9 cellular contexts compared by ENCODE assay signal in genomic region chr1:23664837-23665795, GRCh38. TPM values are rescaled to one million over a fixed set of nuclear protein-coding genes. Genes with fewer than 3 reads are reported as not detected.
DNase-seq lines count a peak whose midpoint lies in the region; ATAC-seq and TF ChIP-seq lines count a peak whose summit lies in the region.
"Had no signal": no experiment of that assay in that cellular context is flagged by ENCODE, and none has a peak within 500 bp of the region (broad histone marks: within the 10 kb centered on the region; RNA-seq: fewer than 3 reads in every experiment).

No MANE protein-coding gene starts in this region.

- no peak overlapping the region for H4K91ac ChIP-seq in neuronal stem cell (ENCODE audit: low read depth, low read length, poor library complexity)

- CTCF ChIA-PET in activated CD4-positive, alpha-beta T cell treated with anti-CD3 and anti-CD28 coated beads, Interleukin-2, amount 10 ng/mL, durations not matched to agents 7 days and 5 days (lab: Charles Lee): interaction anchor here (0.6 to 1.4 kb wide), 8 partner anchors 10 to 311 kb away, joined by 3 to 6 read pairs (median 3); no protein-coding TSS in a partner anchor

- DNase-seq in NCI-H2081 (lab: John Stamatoyannopoulos, UW) (peak; percentile 42 to 45), NCI-H2081 treated with DMSO at 0.1 percent for 48 hours (lab: John Stamatoyannopoulos, UW) (no peak), kidney tubule cell (ENCODE audit: low spot score) (peak; percentile 25), upper lobe of left lung (no peak), neuronal stem cell (ENCODE audit: low spot score) (no peak)
- peak; percentile 19 for DNase-seq in activated CD4-positive, alpha-beta T cell treated with anti-CD3 and anti-CD28 coated beads, Interleukin-2, amount 10 ng/mL, durations not matched to agents 7 days and 5 days

- H3K4me3 ChIP-seq in upper lobe of left lung (no peak overlapping the region), neuronal stem cell (ENCODE audit: low read length in 2 of 2) (no peak overlapping the region)
- H3K4me3 ChIP-seq: skin epidermis had no signal

- peak; percentile 54 for TF ChIP-seq RAD21 in Ishikawa (IDR thresholded peaks at IDR 0.05; ENCODE audit: low read depth)

- no peak overlapping the region for H3K4ac ChIP-seq in neuronal stem cell (ENCODE audit: low read length)

- no peak overlapping the region for H2BK5ac ChIP-seq in neuronal stem cell (ENCODE audit: low read length)

- no peaks in the 10 kb centered on the region for H3K36me3 Mint-ChIP-seq in activated CD4-positive, alpha-beta T cell treated with anti-CD3 and anti-CD28 coated beads, Interleukin-2, amount 10 ng/mL, durations not matched to agents 7 days and 5 days (ENCODE audit: low read depth)

- H3K27ac ChIP-seq in upper lobe of left lung (no peak overlapping the region), neuronal stem cell (replicated peaks; ENCODE audit: low read length) (no peak overlapping the region)
- H3K27ac ChIP-seq: skin epidermis had no signal

- no peak overlapping the region for H3K18ac ChIP-seq in neuronal stem cell (ENCODE audit: low read length)

- H3K23ac ChIP-seq in neuronal stem cell (ENCODE audit: low read depth, low read length, poor library complexity): no peak overlapping the region

- POLR2A ChIA-PET in activated CD4-positive, alpha-beta T cell treated with anti-CD3 and anti-CD28 coated beads, Interleukin-2, amount 10 ng/mL, durations not matched to agents 7 days and 5 days (lab: Charles Lee): no interaction called here

- no peak overlapping the region for H2BK120ac ChIP-seq in neuronal stem cell (ENCODE audit: low read depth, low read length)

- H3K9me3 Mint-ChIP-seq in activated CD4-positive, alpha-beta T cell treated with anti-CD3 and anti-CD28 coated beads, Interleukin-2, amount 10 ng/mL, durations not matched to agents 7 days and 5 days: no peaks in the 10 kb centered on the region

- H2BK12ac ChIP-seq in neuronal stem cell (ENCODE audit: low read length): no peak overlapping the region

- no peak overlapping the region for H3K4me3 Mint-ChIP-seq in activated CD4-positive, alpha-beta T cell treated with anti-CD3 and anti-CD28 coated beads, Interleukin-2, amount 10 ng/mL, durations not matched to agents 7 days and 5 days

- H3K4me1 ChIP-seq in upper lobe of left lung (no peaks in the 10 kb centered on the region), neuronal stem cell (ENCODE audit: control insufficient read depth in 2 of 2, insufficient read depth in 1 of 2, low read depth in 1 of 2, low read length in 2 of 2) (peaks cover 0 to 2% of the 10 kb centered on the region in 2 donors)

- no peak overlapping the region for H3K4me2 ChIP-seq in neuronal stem cell (ENCODE audit: insufficient read depth, low read length, poor library complexity, severe bottlenecking)

- H3K4me1 Mint-ChIP-seq in activated CD4-positive, alpha-beta T cell treated with anti-CD3 and anti-CD28 coated beads, Interleukin-2, amount 10 ng/mL, durations not matched to agents 7 days and 5 days: peaks cover 8% of the 10 kb centered on the region

- no peak overlapping the region for H3K14ac ChIP-seq in neuronal stem cell (ENCODE audit: low read length)

- no peak overlapping the region for H2AK5ac ChIP-seq in neuronal stem cell (ENCODE audit: low read depth, low read length)

- no peak for TF ChIP-seq POLR2A in upper lobe of left lung (IDR thresholded peaks at IDR 0.05)

- H2BK15ac ChIP-seq in neuronal stem cell (ENCODE audit: low read length): no peak overlapping the region

- WGBS in upper lobe of left lung, 2 donors: 62 to 73% methylated on average over 8 to 11 of the region's 11 CpGs
- no CpG with 5 or more reads among the region's 11 CpGs for WGBS in neuronal stem cell (ENCODE audit: extremely low coverage in 2 of 2, insufficient read length in 2 of 2, insufficient replicate concordance in 1 of 2), 2 donors

- no peaks in the 10 kb centered on the region for H3K27me3 Mint-ChIP-seq in activated CD4-positive, alpha-beta T cell treated with anti-CD3 and anti-CD28 coated beads, Interleukin-2, amount 10 ng/mL, durations not matched to agents 7 days and 5 days

- H4K8ac ChIP-seq in neuronal stem cell (ENCODE audit: low read depth, low read length): no peak overlapping the region

- no peak overlapping the region for H2AFZ ChIP-seq in neuronal stem cell (ENCODE audit: low read length)

- no peak overlapping the region for H3K9ac ChIP-seq in neuronal stem cell (ENCODE audit: low read depth, low read length, poor library complexity)

- H3K79me1 ChIP-seq in neuronal stem cell (ENCODE audit: low read depth, low read length): no peaks in the 10 kb centered on the region

- no peaks in the 10 kb centered on the region for H3K27me3 ChIP-seq in upper lobe of left lung
- H3K27me3 ChIP-seq in neuronal stem cell (ENCODE audit: control insufficient read depth in 3 of 3, insufficient read depth in 3 of 3, low read depth in 1 of 3, low read length in 3 of 3): no peaks in the 10 kb centered on the region

- no peak for TF ChIP-seq EP300 in Ishikawa (IDR thresholded peaks at IDR 0.05; ENCODE audit: borderline replicate concordance)
- TF ChIP-seq EP300 in upper lobe of left lung (IDR thresholded peaks at IDR 0.05): no peak

- H3K36me3 ChIP-seq in upper lobe of left lung (no peaks in the 10 kb centered on the region), neuronal stem cell (replicated peaks in 1 of 2; ENCODE audit: control insufficient read depth in 2 of 2, insufficient read depth in 2 of 2, low read length in 2 of 2) (no peaks in the 10 kb centered on the region)

- H3K27ac Mint-ChIP-seq in activated CD4-positive, alpha-beta T cell treated with anti-CD3 and anti-CD28 coated beads, Interleukin-2, amount 10 ng/mL, durations not matched to agents 7 days and 5 days: no peak overlapping the region

- H3K9me3 ChIP-seq in upper lobe of left lung (no peaks in the 10 kb centered on the region), neuronal stem cell (replicated peaks in 1 of 2; ENCODE audit: control insufficient read depth in 2 of 2, insufficient read depth in 1 of 2, low read depth in 1 of 2, low read length in 2 of 2) (no peaks in the 10 kb centered on the region)

- TF ChIP-seq CTCF in upper lobe of left lung (IDR thresholded peaks at IDR 0.05): no peak

- no peak for ATAC-seq in upper lobe of left lung (ENCODE audit: low FRiP score in 2 of 2)
- no peak for ATAC-seq in GM21825 (IDR thresholded peaks at IDR 0.05; ENCODE audit: unreplicated experiment)

TF ChIP-seq in Ishikawa, 13 proteins besides CTCF, POLR2A, EP300 and RAD21:
- TF ChIP-seq TEAD4 (IDR thresholded peaks at IDR 0.05) (no peak), CREB1 (IDR thresholded peaks at IDR 0.05; ENCODE audit: low read depth) (no peak), TAF1 (IDR thresholded peaks at IDR 0.05; ENCODE audit: low read depth) (no peak), YY1 (IDR thresholded peaks at IDR 0.05; ENCODE audit: low read depth) (no peak), NFIC (IDR thresholded peaks at IDR 0.05) (no peak), ZBTB7A (IDR thresholded peaks at IDR 0.05; ENCODE audit: low read depth) (no peak), TCF12 (IDR thresholded peaks at IDR 0.05; ENCODE audit: low read depth) (no peak), USF1 (IDR thresholded peaks at IDR 0.05) (no peak), EGR1 (IDR thresholded peaks at IDR 0.05) (no peak), CEBPB (IDR thresholded peaks at IDR 0.05) (no peak), FOXM1 (IDR thresholded peaks at IDR 0.05; ENCODE audit: borderline replicate concordance, low read depth) (no peak), REST (IDR thresholded peaks at IDR 0.05; ENCODE audit: low read depth) (no peak)
- TF ChIP-seq, protein P1, sequence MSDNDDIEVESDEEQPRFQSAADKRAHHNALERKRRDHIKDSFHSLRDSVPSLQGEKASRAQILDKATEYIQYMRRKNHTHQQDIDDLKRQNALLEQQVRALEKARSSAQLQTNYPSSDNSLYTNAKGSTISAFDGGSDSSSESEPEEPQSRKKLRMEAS (IDR thresholded peaks at IDR 0.05): no peak

RNA-seq across cellular contexts. Expression of gene RPL11, which starts 26.5 kb away (rescaled TPM):
- total RNA-seq in activated CD4-positive, alpha-beta T cell treated with anti-CD3 and anti-CD28 coated beads, Interleukin-2, amount 10 ng/mL, durations not matched to agents 7 days and 5 days: 1,000 to 10,000 TPM; 1,078 to 1,188 TPM
- 1,000 to 10,000 TPM in 1 of 6 donors, 100 to 1,000 TPM in 5; 497 to 1,020 (median 874) TPM for total RNA-seq in upper lobe of left lung
- polyA plus RNA-seq in neuronal stem cell (2013, experiment 1 of 2): 2,607 TPM
- polyA plus RNA-seq in neuronal stem cell (2013, experiment 2 of 2): 2,636 TPM

Comparison
In these comparisons a context has a peak if more than half of its experiments do, and no peak if none do; other contexts are left out.
1. DNase-seq: peak in NCI-H2081 (2 of 2), activated CD4-positive, alpha-beta T cell treated with anti-CD3 and anti-CD28 coated beads, Interleukin-2, amount 10 ng/mL, durations not matched to agents 7 days and 5 days (single experiment) and kidney tubule cell (single experiment); none in NCI-H2081 treated with DMSO at 0.1 percent for 48 hours (single experiment), upper lobe of left lung (0 of 2) and neuronal stem cell (single experiment).